ENCODE assay signal across 38 cellular contexts in genomic region chr17:8044819-8045810, GRCh38. TPM values are rescaled to one million over a fixed set of nuclear protein-coding genes. Genes with fewer than 3 reads are reported as not detected.
"Had no signal": no experiment of that assay in that cellular context is flagged by ENCODE, and none has a peak within 500 bp of the region (broad histone marks: within the 10 kb centered on the region; RNA-seq: fewer than 3 reads in every experiment).

No MANE protein-coding gene starts in this region.

- H3K4me3 Mint-ChIP-seq: activated CD4-positive, alpha-beta T cell treated with anti-CD3 and anti-CD28 coated beads, Interleukin-2, amount 10 ng/mL, durations not matched to agents 24 days and 14 days; activated CD8-positive, alpha-beta T cell treated with anti-CD3 and anti-CD28 coated beads for 36 hours; activated naive CD4-positive, alpha-beta T cell treated with anti-CD3 and anti-CD28 coated beads for 36 hours; activated naive CD8-positive, alpha-beta T cell; activated naive CD8-positive, alpha-beta T cell treated with anti-CD3 and anti-CD28 coated beads, Interleukin-2, amount 50 U/mL, for 24 hours; activated T-cell treated with anti-CD3 and anti-CD28 coated beads, Interleukin-2, amount 50 U/mL, for 72 hours; activated T-helper 17 cell treated with anti-CD3 and anti-CD28 coated beads, Interleukin-2, amount 50 U/mL, for 72 hours; brain had no signal

- H3K27me3 ChIP-seq: cardiac muscle cell, Peyer's patch had no signal

- H3K4me1 Mint-ChIP-seq: activated CD4-positive, alpha-beta T cell treated with anti-CD3 and anti-CD28 coated beads, Interleukin-2, amount 10 ng/mL, durations not matched to agents 24 days and 14 days; activated naive CD8-positive, alpha-beta T cell treated with anti-CD3 and anti-CD28 coated beads, Interleukin-2, amount 50 U/mL, for 24 hours; activated T-helper 17 cell treated with anti-CD3 and anti-CD28 coated beads, Interleukin-2, amount 50 U/mL, for 72 hours had no signal

- H3K4me3 ChIP-seq: cardiac muscle cell, K562, Peyer's patch had no signal

- H3K4me1 ChIP-seq: Peyer's patch had no signal

- DNase-seq: activated CD4-positive, alpha-beta T cell treated with anti-CD3 and anti-CD28 coated beads, Interleukin-2, amount 10 ng/mL, durations not matched to agents 24 days and 14 days; activated CD4-positive, alpha-beta T cell treated with anti-CD3 and anti-CD28 coated beads, Interleukin-2, amount 50 U/mL, for 4 hours; activated CD8-positive, alpha-beta T cell treated with anti-CD3 and anti-CD28 coated beads for 36 hours; activated gamma-delta T cell treated with Interleukin-2 at 50 U/mL for 16 hours; activated naive CD4-positive, alpha-beta T cell treated with anti-CD3 and anti-CD28 coated beads for 36 hours; activated naive CD8-positive, alpha-beta T cell treated with anti-CD3 and anti-CD28 coated beads, Interleukin-2, amount 50 U/mL, for 24 hours; activated T-cell treated with anti-CD3 and anti-CD28 coated beads, Interleukin-2, amount 50 U/mL, for 1 hour; activated T-cell treated with anti-CD3 and anti-CD28 coated beads, Interleukin-2, amount 50 U/mL, for 72 hours; anterior cingulate cortex; NCI-H1092 treated with DMSO at 0.1 percent for 48 hours; NCI-H1417; NCI-H146; NCI-H187; NCI-H2029 treated with DMSO at 0.1 percent for 48 hours; NCI-H2107; NCI-H2171; NCI-H510A; NCI-H526; NCI-H748 treated with DMSO at 0.1 percent for 48 hours; NK-92 treated with Interleukin-12 subunit alpha and Interleukin-12 subunit beta, amount 100 ng/mL, for 24 hours; PC-3; Peyer's patch; SIG-M5; SW 1271; T-helper 1 cell; T-helper 2 cell; T-helper 9 cell; WERI-Rb-1 had no signal

- H3K27ac ChIP-seq: cardiac muscle cell, Peyer's patch, RWPE1, WERI-Rb-1 had no signal

- H3K9me3 ChIP-seq: Peyer's patch had no signal

- H3K27ac Mint-ChIP-seq: activated CD4-positive, alpha-beta T cell treated with anti-CD3 and anti-CD28 coated beads, Interleukin-2, amount 10 ng/mL, durations not matched to agents 24 days and 14 days; activated CD8-positive, alpha-beta T cell treated with anti-CD3 and anti-CD28 coated beads for 36 hours; activated naive CD4-positive, alpha-beta T cell treated with anti-CD3 and anti-CD28 coated beads for 36 hours; activated naive CD8-positive, alpha-beta T cell; activated naive CD8-positive, alpha-beta T cell treated with anti-CD3 and anti-CD28 coated beads, Interleukin-2, amount 50 U/mL, for 24 hours; activated T-cell treated with anti-CD3 and anti-CD28 coated beads, Interleukin-2, amount 50 U/mL, for 72 hours; activated T-helper 17 cell treated with anti-CD3 and anti-CD28 coated beads, Interleukin-2, amount 50 U/mL, for 72 hours; brain had no signal

- H3K9me3 Mint-ChIP-seq: activated CD4-positive, alpha-beta T cell treated with anti-CD3 and anti-CD28 coated beads, Interleukin-2, amount 10 ng/mL, durations not matched to agents 24 days and 14 days; activated CD8-positive, alpha-beta T cell treated with anti-CD3 and anti-CD28 coated beads for 36 hours; activated naive CD4-positive, alpha-beta T cell treated with anti-CD3 and anti-CD28 coated beads for 36 hours; activated naive CD8-positive, alpha-beta T cell treated with anti-CD3 and anti-CD28 coated beads, Interleukin-2, amount 50 U/mL, for 24 hours; activated T-cell treated with anti-CD3 and anti-CD28 coated beads, Interleukin-2, amount 50 U/mL, for 72 hours; activated T-helper 17 cell treated with anti-CD3 and anti-CD28 coated beads, Interleukin-2, amount 50 U/mL, for 72 hours; brain had no signal

- H3K36me3 Mint-ChIP-seq: activated naive CD8-positive, alpha-beta T cell; brain had no signal

- ATAC-seq: activated CD8-positive, alpha-beta T cell treated with anti-CD3 and anti-CD28 coated beads for 36 hours; activated naive CD8-positive, alpha-beta T cell treated with anti-CD3 and anti-CD28 coated beads, Interleukin-2, amount 50 U/mL, for 24 hours; activated T-cell treated with anti-CD3 and anti-CD28 coated beads, Interleukin-2, amount 50 U/mL, for 72 hours; activated T-helper 17 cell treated with anti-CD3 and anti-CD28 coated beads, Interleukin-2, amount 50 U/mL, for 72 hours; K562; PC-3; Right ventricle myocardium inferior had no signal

- H3K36me3 ChIP-seq: cardiac muscle cell, Peyer's patch, WERI-Rb-1 had no signal

RNA-seq across cellular contexts. Expression of gene ALOX15B, which starts 6.3 kb away (rescaled TPM):
- total RNA-seq: activated CD4-positive, alpha-beta T cell treated with anti-CD3 and anti-CD28 coated beads, Interleukin-2, amount 10 ng/mL, durations not matched to agents 24 days and 14 days; activated CD8-positive, alpha-beta memory T cell treated with anti-CD3 and anti-CD28 coated beads for 36 hours; activated naive CD4-positive, alpha-beta T cell treated with anti-CD3 and anti-CD28 coated beads for 36 hours; M059J; PC-3 had no signal
- polyA plus RNA-seq: K562 had no signal

RNA-seq across cellular contexts. Expression of gene ALOX12B, which starts 42.4 kb away (rescaled TPM):
- total RNA-seq: K562, M059J, Right ventricle myocardium inferior had no signal
- polyA plus RNA-seq: K562 had no signal

RNA-seq across cellular contexts. Expression of gene GUCY2D, which starts 42.7 kb away (rescaled TPM):
- total RNA-seq: activated CD4-positive, alpha-beta T cell treated with anti-CD3 and anti-CD28 coated beads, Interleukin-2, amount 10 ng/mL, durations not matched to agents 24 days and 14 days; activated CD8-positive, alpha-beta memory T cell treated with anti-CD3 and anti-CD28 coated beads for 36 hours; activated CD8-positive, alpha-beta T cell treated with anti-CD3 and anti-CD28 coated beads for 36 hours; activated naive CD4-positive, alpha-beta T cell treated with anti-CD3 and anti-CD28 coated beads for 36 hours; M059J; PC-3; Peyer's patch; SK-MEL-5 had no signal
- polyA plus RNA-seq: K562 had no signal
